27 cellular contexts compared by ENCODE assay signal in genomic region chr4:181264908-181265307, GRCh38.
A peak's percentile ranks its signal among the peaks of the same experiment; 100 is the strongest.
DNase-seq lines count a peak whose midpoint lies in the region; ATAC-seq and TF ChIP-seq lines count a peak whose summit lies in the region.
"Had no signal": no experiment of that assay in that cellular context is flagged by ENCODE, and none has a peak within 500 bp of the region (broad histone marks: within the 10 kb centered on the region; RNA-seq: fewer than 3 reads in every experiment).

No MANE protein-coding gene starts in this region.

- H3K9me3 ChIP-seq in heart right ventricle: no peaks in the 10 kb centered on the region
- H3K9me3 ChIP-seq in suprapubic skin: no peaks in the 10 kb centered on the region
- H3K9me3 ChIP-seq: BLaER1, Peyer's patch, sigmoid colon, SJSA1, thyroid gland had no signal

- intact Hi-C loops in heart right ventricle (cut with DNase I) (loop anchor here in 5 of 10 donors (5.0 kb wide), 1 partner anchor 262 kb away; no protein-coding TSS in a partner anchor), cardiac septum (cut with DNase I) (loop anchor here (5.0 kb wide), 1 partner anchor 262 kb away; no protein-coding TSS in a partner anchor), head of caudate nucleus (cut with DNase I) (no loop called here)

- no peak overlapping the region for H3K4me3 Mint-ChIP-seq in stimulated activated memory B cell treated with anti-CD40 and anti-IgM and Interleukin-4, amounts not matched to agents 10 μg/mL and 1 μg/mL and 100 μg/mL, for 72 hours
- H3K4me3 Mint-ChIP-seq: activated CD8-positive, alpha-beta T cell treated with anti-CD3 and anti-CD28 coated beads for 36 hours; activated naive CD8-positive, alpha-beta T cell treated with anti-CD3 and anti-CD28 coated beads, Interleukin-2, amount 50 U/mL, for 24 hours; stimulated activated naive CD8-positive, alpha-beta T cell treated with anti-CD3 and anti-CD28 coated beads, Interleukin-15, Interleukin-2, amounts not matched to agents 100 ng/mL and 50 ng/mL, for 24 hours had no signal

- H3K4me3 ChIP-seq in heart right ventricle: peak overlapping the region in 4 of 10 donors; percentile 16 to 42 (median 34)
- H3K4me3 ChIP-seq in suprapubic skin: no peak overlapping the region
- H3K4me3 ChIP-seq: BLaER1, lung, Peyer's patch, sigmoid colon, SJSA1, thyroid gland had no signal

- H3K36me3 ChIP-seq in heart right ventricle (no peaks in the 10 kb centered on the region), suprapubic skin (no peaks in the 10 kb centered on the region)
- H3K36me3 ChIP-seq: BLaER1, Peyer's patch, sigmoid colon, SJSA1, thyroid gland had no signal

- 36 to 39% methylated on average over 9 of the region's 9 CpGs for WGBS in heart right ventricle, 2 donors
- 50% methylated on average over 4 of the region's 9 CpGs for WGBS in suprapubic skin

- H3K36me3 Mint-ChIP-seq in stimulated activated memory B cell treated with anti-CD40 and anti-IgM and Interleukin-4, amounts not matched to agents 10 μg/mL and 1 μg/mL and 100 μg/mL, for 72 hours: no peaks in the 10 kb centered on the region

- H3K27me3 ChIP-seq in heart right ventricle: no peaks in the 10 kb centered on the region
- H3K27me3 ChIP-seq in suprapubic skin: no peaks in the 10 kb centered on the region
- H3K27me3 ChIP-seq: BLaER1, Peyer's patch, sigmoid colon, SJSA1, thyroid gland had no signal

- H3K4me1 ChIP-seq in heart right ventricle: no peaks in the 10 kb centered on the region
- H3K4me1 ChIP-seq in suprapubic skin: no peaks in the 10 kb centered on the region
- H3K4me1 ChIP-seq: BLaER1, Peyer's patch, sigmoid colon, SJSA1, thyroid gland had no signal

- TF ChIP-seq CTCF in heart right ventricle (IDR thresholded peaks at IDR 0.05) (no peak), suprapubic skin (IDR thresholded peaks at IDR 0.05) (no peak)

- H3K27ac Mint-ChIP-seq in stimulated activated memory B cell treated with anti-CD40 and anti-IgM and Interleukin-4, amounts not matched to agents 10 μg/mL and 1 μg/mL and 100 μg/mL, for 72 hours: no peak overlapping the region
- H3K27ac Mint-ChIP-seq: activated CD8-positive, alpha-beta T cell treated with anti-CD3 and anti-CD28 coated beads for 36 hours; activated naive CD8-positive, alpha-beta T cell treated with anti-CD3 and anti-CD28 coated beads, Interleukin-2, amount 50 U/mL, for 24 hours; stimulated activated naive CD8-positive, alpha-beta T cell treated with anti-CD3 and anti-CD28 coated beads, Interleukin-15, Interleukin-2, amounts not matched to agents 100 ng/mL and 50 ng/mL, for 24 hours had no signal

- no peaks in the 10 kb centered on the region for H3K4me1 Mint-ChIP-seq in stimulated activated memory B cell treated with anti-CD40 and anti-IgM and Interleukin-4, amounts not matched to agents 10 μg/mL and 1 μg/mL and 100 μg/mL, for 72 hours
- H3K4me1 Mint-ChIP-seq: activated naive CD8-positive, alpha-beta T cell treated with anti-CD3 and anti-CD28 coated beads, Interleukin-2, amount 50 U/mL, for 24 hours had no signal

- ATAC-seq in heart right ventricle (peak in 5 of 8 donors; percentile 30 to 86 (median 38)), GM18519 (IDR thresholded peaks at IDR 0.05; ENCODE audit: low FRiP score, unreplicated experiment) (no peak)
- peak; percentile 34 for ATAC-seq in stimulated activated memory B cell treated with anti-CD40 and anti-IgM and Interleukin-4, amounts not matched to agents 10 μg/mL and 1 μg/mL and 100 μg/mL, for 72 hours
- ATAC-seq: activated CD8-positive, alpha-beta T cell treated with anti-CD3 and anti-CD28 coated beads for 36 hours; activated naive CD8-positive, alpha-beta T cell treated with anti-CD3 and anti-CD28 coated beads, Interleukin-2, amount 50 U/mL, for 24 hours had no signal

- no peak for TF ChIP-seq EP300 in suprapubic skin (IDR thresholded peaks at IDR 0.05)

- no peaks in the 10 kb centered on the region for H3K9me3 Mint-ChIP-seq in stimulated activated memory B cell treated with anti-CD40 and anti-IgM and Interleukin-4, amounts not matched to agents 10 μg/mL and 1 μg/mL and 100 μg/mL, for 72 hours
- H3K9me3 Mint-ChIP-seq: activated CD8-positive, alpha-beta T cell treated with anti-CD3 and anti-CD28 coated beads for 36 hours; activated naive CD8-positive, alpha-beta T cell treated with anti-CD3 and anti-CD28 coated beads, Interleukin-2, amount 50 U/mL, for 24 hours; stimulated activated naive CD8-positive, alpha-beta T cell treated with anti-CD3 and anti-CD28 coated beads, Interleukin-15, Interleukin-2, amounts not matched to agents 100 ng/mL and 50 ng/mL, for 24 hours had no signal

- no peaks in the 10 kb centered on the region for H3K27me3 Mint-ChIP-seq in stimulated activated memory B cell treated with anti-CD40 and anti-IgM and Interleukin-4, amounts not matched to agents 10 μg/mL and 1 μg/mL and 100 μg/mL, for 72 hours
- H3K27me3 Mint-ChIP-seq: activated CD8-positive, alpha-beta T cell treated with anti-CD3 and anti-CD28 coated beads for 36 hours; activated naive CD8-positive, alpha-beta T cell treated with anti-CD3 and anti-CD28 coated beads, Interleukin-2, amount 50 U/mL, for 24 hours; stimulated activated naive CD8-positive, alpha-beta T cell treated with anti-CD3 and anti-CD28 coated beads, Interleukin-15, Interleukin-2, amounts not matched to agents 100 ng/mL and 50 ng/mL, for 24 hours had no signal

- DNase-seq in heart right ventricle (peak in 1 of 2 donors; percentile 8), cardiac septum (ENCODE audit: low spot score) (no peak), NCI-H2107 treated with DMSO at 0.1 percent for 48 hours (lab: John Stamatoyannopoulos, UW; ENCODE audit: unreplicated experiment) (peak; percentile 75), head of caudate nucleus (peak in 38 of 42 donors; percentile 3 to 76 (median 34)), suprapubic skin (ENCODE audit: low spot score in 2 of 2) (no peak), islet precursor cell (no peak)
- DNase-seq: ACHN; activated CD4-positive, alpha-beta T cell treated with anti-CD3 and anti-CD28 coated beads for 1 hour; activated CD8-positive, alpha-beta T cell treated with anti-CD3 and anti-CD28 coated beads for 36 hours; activated effector memory CD4-positive, alpha-beta T cell treated with anti-CD3 and anti-CD28 coated beads, Interleukin-2, amount 50 U/mL, for 16 hours; activated naive CD8-positive, alpha-beta T cell treated with anti-CD3 and anti-CD28 coated beads, Interleukin-2, amount 50 U/mL, for 24 hours; activated T-cell treated with anti-CD3 and anti-CD28 coated beads for 4 hours; cerebellar nuclear complex; NCI-H1930; NCI-H446; NK-92 treated with Interleukin-12 subunit alpha and Interleukin-12 subunit beta, amount 100 ng/mL, for 24 hours; Peyer's patch; sigmoid colon; T-helper 1 cell; thyroid gland had no signal

- no peak for TF ChIP-seq POLR2A in suprapubic skin (IDR thresholded peaks at IDR 0.05)

- H3K27ac ChIP-seq in heart right ventricle (peak overlapping the region in 2 of 10 donors; percentile 6 to 16), suprapubic skin (no peak overlapping the region)
- H3K27ac ChIP-seq: BLaER1, epithelial cell of prostate, Peyer's patch, sigmoid colon, SJSA1, thyroid gland had no signal

Comparison
In these comparisons a context has a peak if more than half of its experiments do, and no peak if none do; other contexts are left out.
1. DNase-seq: peak in NCI-H2107 treated with DMSO at 0.1 percent for 48 hours (single experiment) and head of caudate nucleus (38 of 42); none in cardiac septum (single experiment), suprapubic skin (0 of 2) and islet precursor cell (single experiment).